13 cellular contexts compared by ENCODE assay signal in genomic region chr2:227881866-227882517, GRCh38. TPM values are rescaled to one million over a fixed set of nuclear protein-coding genes. Genes with fewer than 3 reads are reported as not detected.
A peak's percentile ranks its signal among the peaks of the same experiment; 100 is the strongest.
DNase-seq lines count a peak whose midpoint lies in the region; ATAC-seq and TF ChIP-seq lines count a peak whose summit lies in the region.
"Had no signal": no experiment of that assay in that cellular context is flagged by ENCODE, and none has a peak within 500 bp of the region (broad histone marks: within the 10 kb centered on the region; RNA-seq: fewer than 3 reads in every experiment).

No MANE protein-coding gene starts in this region.

- ATAC-seq in GM18517 (IDR thresholded peaks at IDR 0.05; ENCODE audit: unreplicated experiment) (peak; percentile 90), left lung (peak; percentile 68)
- ATAC-seq in activated T-cell treated with anti-CD3 and anti-CD28 coated beads, Interleukin-2, amount 50 U/mL, for 4 hours, result no peak
- ATAC-seq in stimulated activated naive B cell treated with anti-CD40 and anti-IgM and Interleukin-4, amounts not matched to agents 10 μg/mL and 1 μg/mL and 100 μg/mL, for 72 hours (replicated peaks), result no peak
- ATAC-seq: left colon had no signal

- H4K20me1 ChIP-seq in GM23248 (ENCODE audit: insufficient read depth), result no peaks in the 10 kb centered on the region

- TF ChIP-seq CTCF in left lung (IDR thresholded peaks at IDR 0.05) (no peak), Peyer's patch (IDR thresholded peaks at IDR 0.05) (no peak)

- no peak overlapping the region for H2AFZ ChIP-seq in GM23248

- H3K27ac ChIP-seq in GM23248 (no peak overlapping the region), left lung (peak overlapping the region; percentile 51 to 73), Peyer's patch (peak overlapping the region in 1 of 4 donors; percentile 17)
- H3K27ac ChIP-seq: uterus had no signal

- WGBS in GM23248 (ENCODE audit: low coverage in 1 of 2, low lambda C conversion rate in 2 of 2, missing lambda C conversion rate in 2 of 2), 2 experiments, result 75 to 82% methylated on average over 4 of the region's 4 CpGs

- in situ Hi-C loops in GM23248 (cut with MboI), result loop anchor here (25.0 kb wide), 1 partner anchor 780 kb away; no protein-coding TSS in a partner anchor

- intact Hi-C loops in left lung (cut with DNase I), result no loop called here

- H3K27ac Mint-ChIP-seq in stimulated activated naive B cell treated with anti-CD40 and anti-IgM and Interleukin-4, amounts not matched to agents 10 μg/mL and 1 μg/mL and 100 μg/mL, for 72 hours, result no peak overlapping the region

- H3K36me3 ChIP-seq in GM23248 (ENCODE audit: low read depth), result no peaks in the 10 kb centered on the region
- peaks cover 3% of the 10 kb centered on the region; the same call in 1 of the 2 replicates for H3K36me3 ChIP-seq in MG63
- H3K36me3 ChIP-seq in left lung, result no peaks in the 10 kb centered on the region
- no peaks in the 10 kb centered on the region for H3K36me3 ChIP-seq in Peyer's patch
- H3K36me3 ChIP-seq: uterus had no signal

- H3K9me3 ChIP-seq in GM23248 (ENCODE audit: low read depth) (no peaks in the 10 kb centered on the region), MG63 (no peaks in the 10 kb centered on the region; the same call in 1 of the 2 replicates), left lung (no peaks in the 10 kb centered on the region), Peyer's patch (no peaks in the 10 kb centered on the region)
- H3K9me3 ChIP-seq: uterus had no signal

- no peaks in the 10 kb centered on the region for H3K4me1 Mint-ChIP-seq in activated T-cell treated with anti-CD3 and anti-CD28 coated beads, Interleukin-2, amount 50 U/mL, for 4 hours (ENCODE audit: low read depth)
- peaks cover 0 to 2% of the 10 kb centered on the region in 2 donors for H3K4me1 Mint-ChIP-seq in stimulated activated naive B cell treated with anti-CD40 and anti-IgM and Interleukin-4, amounts not matched to agents 10 μg/mL and 1 μg/mL and 100 μg/mL, for 72 hours

- no peaks in the 10 kb centered on the region for H3K27me3 Mint-ChIP-seq in activated T-cell treated with anti-CD3 and anti-CD28 coated beads, Interleukin-2, amount 50 U/mL, for 4 hours (ENCODE audit: low read depth)
- peaks cover 3 to 6% of the 10 kb centered on the region in 2 donors for H3K27me3 Mint-ChIP-seq in stimulated activated naive B cell treated with anti-CD40 and anti-IgM and Interleukin-4, amounts not matched to agents 10 μg/mL and 1 μg/mL and 100 μg/mL, for 72 hours

- H3K4me2 ChIP-seq in GM23248 (ENCODE audit: unreplicated experiment), result no peak overlapping the region

- no peak overlapping the region for H3K9ac ChIP-seq in GM23248

- no peaks in the 10 kb centered on the region for H3K9me2 ChIP-seq in GM23248 (ENCODE audit: insufficient read depth)

- no peaks in the 10 kb centered on the region for H3K79me2 ChIP-seq in GM23248 (ENCODE audit: insufficient read depth)

- no peak overlapping the region for H3K4me3 Mint-ChIP-seq in activated T-cell treated with anti-CD3 and anti-CD28 coated beads, Interleukin-2, amount 50 U/mL, for 4 hours
- H3K4me3 Mint-ChIP-seq in stimulated activated naive B cell treated with anti-CD40 and anti-IgM and Interleukin-4, amounts not matched to agents 10 μg/mL and 1 μg/mL and 100 μg/mL, for 72 hours, result no peak overlapping the region

- H3K4me1 ChIP-seq in GM23248 (ENCODE audit: insufficient read depth), result peaks cover 25% of the 10 kb centered on the region
- H3K4me1 ChIP-seq in left lung, result peaks cover 0 to 10% of the 10 kb centered on the region in 2 donors
- no peaks in the 10 kb centered on the region for H3K4me1 ChIP-seq in Peyer's patch
- H3K4me1 ChIP-seq: uterus had no signal

- H3K36me3 Mint-ChIP-seq in activated T-cell treated with anti-CD3 and anti-CD28 coated beads, Interleukin-2, amount 50 U/mL, for 4 hours (ENCODE audit: insufficient read depth), result no peaks in the 10 kb centered on the region
- no peaks in the 10 kb centered on the region for H3K36me3 Mint-ChIP-seq in stimulated activated naive B cell treated with anti-CD40 and anti-IgM and Interleukin-4, amounts not matched to agents 10 μg/mL and 1 μg/mL and 100 μg/mL, for 72 hours

- TF ChIP-seq POLR2A in Peyer's patch (IDR thresholded peaks at IDR 0.05), result no peak

- no peak overlapping the region for H3K4me3 ChIP-seq in GM23248
- no peak overlapping the region for H3K4me3 ChIP-seq in MG63
- H3K4me3 ChIP-seq in left lung, result no peak overlapping the region
- H3K4me3 ChIP-seq in Peyer's patch, result no peak overlapping the region
- H3K4me3 ChIP-seq: uterus had no signal

- H3K9me3 Mint-ChIP-seq in activated T-cell treated with anti-CD3 and anti-CD28 coated beads, Interleukin-2, amount 50 U/mL, for 4 hours, result no peaks in the 10 kb centered on the region
- no peaks in the 10 kb centered on the region for H3K9me3 Mint-ChIP-seq in stimulated activated naive B cell treated with anti-CD40 and anti-IgM and Interleukin-4, amounts not matched to agents 10 μg/mL and 1 μg/mL and 100 μg/mL, for 72 hours

- peaks cover 14% of the 10 kb centered on the region for H3F3A ChIP-seq in GM23248 (ENCODE audit: insufficient read depth)

- H3K27me3 ChIP-seq in GM23248 (replicated peaks; ENCODE audit: insufficient read depth) (no peaks in the 10 kb centered on the region), MG63 (no peaks in the 10 kb centered on the region), left lung (no peaks in the 10 kb centered on the region), Peyer's patch (no peaks in the 10 kb centered on the region)
- H3K27me3 ChIP-seq: uterus had no signal

- peak; percentile 35 for DNase-seq in GM23248
- peak; percentile 71 for DNase-seq in MG63
- DNase-seq in left lung, result no peak
- no peak for DNase-seq in GDM1 (lab: John Stamatoyannopoulos, UW)
- DNase-seq in Peyer's patch, result no peak
- DNase-seq in activated T-cell treated with anti-CD3 and anti-CD28 coated beads, Interleukin-2, amount 50 U/mL, for 4 hours, result no peak
- no peak for DNase-seq in stimulated activated naive B cell treated with anti-CD40 and anti-IgM and Interleukin-4, amounts not matched to agents 10 μg/mL and 1 μg/mL and 100 μg/mL, for 72 hours
- DNase-seq: caudate nucleus, DMS53, left colon, NCI-H1048, uterus had no signal

RNA-seq across cellular contexts. Expression of gene DAW1, which starts 10.6 kb away (rescaled TPM):
- under 0.01 and 2.1 TPM in 2 replicates for total RNA-seq in GM23248 (2014; rRNA removed; shearing (Covaris generic))
- polyA plus RNA-seq in GM23248 (2016; fragmentation: Nextera tagmentation; extraction: Ambion mirVana), result 0.81 and 1.1 TPM in 2 replicates
- 8.3 and 8.5 TPM in 2 replicates for total RNA-seq in MG63 (2014; rRNA removed; shearing (Covaris generic); ENCODE audit: low replicate concordance)
- 1 to 10 TPM in 1 of 2 donors, under 1 TPM in 1; 0.99 to 7.7 TPM for total RNA-seq in left lung
- total RNA-seq in Peyer's patch, result not detected
- not detected for total RNA-seq in activated T-cell treated with anti-CD3 and anti-CD28 coated beads, Interleukin-2, amount 50 U/mL, for 4 hours
- total RNA-seq: left colon had no signal

Comparison
In these comparisons a context has a peak if more than half of its experiments do, and no peak if none do; other contexts are left out.
1. ATAC-seq: peak in GM18517 (single experiment) and left lung (single experiment); none in activated T-cell treated with anti-CD3 and anti-CD28 coated beads, Interleukin-2, amount 50 U/mL, for 4 hours (0 of 2) and stimulated activated naive B cell treated with anti-CD40 and anti-IgM and Interleukin-4, amounts not matched to agents 10 μg/mL and 1 μg/mL and 100 μg/mL, for 72 hours (0 of 2).
2. DNase-seq: peak in GM23248 (single experiment) and MG63 (single experiment); none in left lung (0 of 2), GDM1 (single experiment), Peyer's patch (0 of 3), activated T-cell treated with anti-CD3 and anti-CD28 coated beads, Interleukin-2, amount 50 U/mL, for 4 hours (single experiment) and stimulated activated naive B cell treated with anti-CD40 and anti-IgM and Interleukin-4, amounts not matched to agents 10 μg/mL and 1 μg/mL and 100 μg/mL, for 72 hours (single experiment).